In the genomic region with DNA sequence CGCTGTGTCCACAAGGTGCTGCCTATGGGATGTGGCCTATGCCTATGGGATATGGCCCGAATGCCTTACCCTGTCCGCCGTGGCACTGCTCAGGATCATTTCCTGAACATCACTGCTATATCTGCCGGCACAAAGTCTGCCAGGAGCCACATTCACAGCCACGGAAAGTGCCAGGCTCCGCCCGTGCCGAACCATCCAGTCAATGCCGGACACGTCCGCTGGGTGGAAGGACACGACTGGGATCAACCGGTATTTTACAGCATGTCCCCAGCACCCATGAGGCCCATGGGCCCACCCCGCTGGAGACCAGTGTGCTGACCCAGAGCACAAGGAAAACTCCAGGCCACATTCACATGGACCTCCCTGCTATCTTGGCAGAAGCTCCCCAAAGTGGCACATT, we compare ENCODE assay signal across 23 cellular contexts. TPM values are rescaled to one million over a fixed set of nuclear protein-coding genes. Genes with fewer than 3 reads are reported as not detected.
A peak's percentile ranks its signal among the peaks of the same experiment; 100 is the strongest.
DNase-seq lines count a peak whose midpoint lies in the region; ATAC-seq and TF ChIP-seq lines count a peak whose summit lies in the region.
"Had no signal": no experiment of that assay in that cellular context is flagged by ENCODE, and none has a peak within 500 bp of the region (broad histone marks: within the 10 kb centered on the region; RNA-seq: fewer than 3 reads in every experiment).

No MANE protein-coding gene starts in this region.

- POLR2A ChIA-PET in activated CD4-positive, alpha-beta memory T cell treated with anti-CD3 and anti-CD28 coated beads for 36 hours (lab: Charles Lee) = no interaction called here

- H4K20me1 ChIP-seq in Karpas-422 (ENCODE audit: insufficient read depth, low read depth, low read length) = no peaks in the 10 kb centered on the region
- H4K20me1 ChIP-seq in SU-DHL-6 (ENCODE audit: low read depth, low read length) = no peaks in the 10 kb centered on the region

- peaks cover 59% of the 10 kb centered on the region; the same call in 1 of the 2 replicates for H3K36me3 ChIP-seq in Karpas-422 (ENCODE audit: insufficient read depth, low read length)
- peaks cover 10% of the 10 kb centered on the region; the same call in 1 of the 2 replicates for H3K36me3 ChIP-seq in SU-DHL-6 (ENCODE audit: low read length)
- H3K36me3 ChIP-seq in colonic mucosa = peaks cover 33% of the 10 kb centered on the region

- H3K9ac ChIP-seq in Karpas-422 (ENCODE audit: low read length) (0 out of 2 replicates have a peak overlapping the region, but pooled peaks have one; percentile 53), SU-DHL-6 (ENCODE audit: low read length) (no peak overlapping the region), colonic mucosa (ENCODE audit: low read depth in 2 of 2, low read length in 2 of 2) (no peak overlapping the region)

- H3K4me3 ChIP-seq in Karpas-422 (ENCODE audit: low read length) (no peak overlapping the region), SU-DHL-6 (ENCODE audit: insufficient read depth, low read length, poor library complexity, severe bottlenecking) (no peak overlapping the region), colonic mucosa (no peak overlapping the region)
- H3K4me3 ChIP-seq: A549; BLaER1 treated with 17β-estradiol and CSF1 and Interleukin-3, amounts not matched to agents 10 nM and 100 nM; GM23338 had no signal

- H3K4me2 ChIP-seq in Karpas-422 (ENCODE audit: low read depth, low read length, poor library complexity, severe bottlenecking) (no peak overlapping the region), SU-DHL-6 (ENCODE audit: low read depth, low read length, poor library complexity, severe bottlenecking) (no peak overlapping the region)
- H3K4me2 ChIP-seq: A549; BLaER1 treated with 17β-estradiol and CSF1 and Interleukin-3, amounts not matched to agents 10 nM and 100 nM; GM23338 had no signal

- no peak for DNase-seq in Karpas-422
- DNase-seq in central memory CD8-positive, alpha-beta T cell (ENCODE audit: low spot score in 2 of 2) = no peak
- no peak for DNase-seq in colonic mucosa
- no peak for DNase-seq in SHP77 (lab: John Stamatoyannopoulos, UW)
- no peak for DNase-seq in activated CD4-positive, alpha-beta memory T cell treated with anti-CD3 and anti-CD28 coated beads for 36 hours
- DNase-seq: 8988T; ACHN; AML-193; BE2C; CD4-positive, alpha-beta T cell; CD8-positive, alpha-beta memory T cell; DMS53; DMS79 treated with DMSO at 0.1 percent for 48 hours; GF-D8; H9 had no signal

- H3F3A ChIP-seq in SU-DHL-6 (ENCODE audit: insufficient read depth) = peaks cover 23% of the 10 kb centered on the region

- H3K79me2 ChIP-seq in Karpas-422 (ENCODE audit: low read length) (peaks cover 8% of the 10 kb centered on the region), SU-DHL-6 (ENCODE audit: insufficient read depth, low read length) (no peaks in the 10 kb centered on the region)

- H3K27me3 ChIP-seq in Karpas-422 (ENCODE audit: low read length) (no peaks in the 10 kb centered on the region), SU-DHL-6 (ENCODE audit: low read length) (no peaks in the 10 kb centered on the region), colonic mucosa (no peaks in the 10 kb centered on the region)
- H3K27me3 ChIP-seq: BE2C; BLaER1 treated with 17β-estradiol and CSF1 and Interleukin-3, amounts not matched to agents 10 nM and 100 nM had no signal

- TF ChIP-seq CTCF in SU-DHL-6 (IDR thresholded peaks at IDR 0.05; ENCODE audit: insufficient read depth, low read length, poor library complexity, severe bottlenecking) (no peak), colonic mucosa (IDR thresholded peaks at IDR 0.05) (no peak)

- intact Hi-C loops in colonic mucosa (cut with DNase I) = no loop called here
- intact Hi-C loops in activated CD4-positive, alpha-beta memory T cell treated with anti-CD3 and anti-CD28 coated beads for 36 hours (cut with micrococcal nuclease) = no loop called here

- no peak overlapping the region for H2AFZ ChIP-seq in Karpas-422 (ENCODE audit: low read length)
- H2AFZ ChIP-seq in SU-DHL-6 (ENCODE audit: low read depth, low read length, severe bottlenecking) = no peak overlapping the region
- H2AFZ ChIP-seq: GM23338 had no signal

- H3K27ac Mint-ChIP-seq in central memory CD8-positive, alpha-beta T cell (ENCODE audit: low read depth) = peak overlapping the region; percentile 49
- H3K27ac Mint-ChIP-seq in stimulated activated memory B cell treated with anti-CD40 and anti-IgM and Interleukin-4, amounts not matched to agents 10 μg/mL and 1 μg/mL and 100 μg/mL, for 72 hours = peak overlapping the region; percentile 80
- H3K27ac Mint-ChIP-seq in activated CD4-positive, alpha-beta memory T cell treated with anti-CD3 and anti-CD28 coated beads for 36 hours = no peak overlapping the region
- H3K27ac Mint-ChIP-seq: CD4-positive, alpha-beta T cell; GM23338 had no signal

- H3K9me3 Mint-ChIP-seq in central memory CD8-positive, alpha-beta T cell = no peaks in the 10 kb centered on the region
- H3K9me3 Mint-ChIP-seq in stimulated activated memory B cell treated with anti-CD40 and anti-IgM and Interleukin-4, amounts not matched to agents 10 μg/mL and 1 μg/mL and 100 μg/mL, for 72 hours = no peaks in the 10 kb centered on the region
- no peaks in the 10 kb centered on the region for H3K9me3 Mint-ChIP-seq in activated CD4-positive, alpha-beta memory T cell treated with anti-CD3 and anti-CD28 coated beads for 36 hours
- H3K9me3 Mint-ChIP-seq: CD4-positive, alpha-beta T cell; CD8-positive, alpha-beta memory T cell; GM23338; H9 had no signal

- H3K4me1 ChIP-seq in Karpas-422 (ENCODE audit: low read length) (peaks cover 44% of the 10 kb centered on the region), colonic mucosa (no peaks in the 10 kb centered on the region)
- H3K4me1 ChIP-seq: A549, BE2C had no signal

- ATAC-seq in central memory CD8-positive, alpha-beta T cell (replicated peaks; ENCODE audit: extremely low read depth, poor library complexity, severe bottlenecking) = no peak
- no peak for ATAC-seq in stimulated activated memory B cell treated with anti-CD40 and anti-IgM and Interleukin-4, amounts not matched to agents 10 μg/mL and 1 μg/mL and 100 μg/mL, for 72 hours
- no peak for ATAC-seq in GM18511 (IDR thresholded peaks at IDR 0.05; ENCODE audit: unreplicated experiment)
- ATAC-seq: A549, GM23338, HCT116 had no signal

- H3K9me3 ChIP-seq in Karpas-422 (ENCODE audit: low read length) = no peaks in the 10 kb centered on the region
- H3K9me3 ChIP-seq in SU-DHL-6 (ENCODE audit: insufficient read depth, low read length) = no peaks in the 10 kb centered on the region
- no peaks in the 10 kb centered on the region for H3K9me3 ChIP-seq in colonic mucosa
- H3K9me3 ChIP-seq: A549; BE2C; BLaER1 treated with 17β-estradiol and CSF1 and Interleukin-3, amounts not matched to agents 10 nM and 100 nM had no signal

- no peaks in the 10 kb centered on the region for H3K4me1 Mint-ChIP-seq in central memory CD8-positive, alpha-beta T cell
- peaks cover 51% of the 10 kb centered on the region for H3K4me1 Mint-ChIP-seq in stimulated activated memory B cell treated with anti-CD40 and anti-IgM and Interleukin-4, amounts not matched to agents 10 μg/mL and 1 μg/mL and 100 μg/mL, for 72 hours
- peaks cover 18% of the 10 kb centered on the region for H3K4me1 Mint-ChIP-seq in activated CD4-positive, alpha-beta memory T cell treated with anti-CD3 and anti-CD28 coated beads for 36 hours (ENCODE audit: low read depth)

- H3K36me3 Mint-ChIP-seq in central memory CD8-positive, alpha-beta T cell (ENCODE audit: insufficient read depth) = peaks cover 54% of the 10 kb centered on the region
- H3K36me3 Mint-ChIP-seq in stimulated activated memory B cell treated with anti-CD40 and anti-IgM and Interleukin-4, amounts not matched to agents 10 μg/mL and 1 μg/mL and 100 μg/mL, for 72 hours = peaks cover 75% of the 10 kb centered on the region
- peaks cover 61% of the 10 kb centered on the region for H3K36me3 Mint-ChIP-seq in activated CD4-positive, alpha-beta memory T cell treated with anti-CD3 and anti-CD28 coated beads for 36 hours

- H3K9me2 ChIP-seq in Karpas-422 (replicated peaks; ENCODE audit: insufficient read depth, low read length) = no peaks in the 10 kb centered on the region
- no peaks in the 10 kb centered on the region for H3K9me2 ChIP-seq in SU-DHL-6 (replicated peaks; ENCODE audit: insufficient read depth, low read length)

- no peaks in the 10 kb centered on the region for H3K27me3 Mint-ChIP-seq in central memory CD8-positive, alpha-beta T cell
- H3K27me3 Mint-ChIP-seq in stimulated activated memory B cell treated with anti-CD40 and anti-IgM and Interleukin-4, amounts not matched to agents 10 μg/mL and 1 μg/mL and 100 μg/mL, for 72 hours = no peaks in the 10 kb centered on the region
- H3K27me3 Mint-ChIP-seq in activated CD4-positive, alpha-beta memory T cell treated with anti-CD3 and anti-CD28 coated beads for 36 hours = no peaks in the 10 kb centered on the region
- H3K27me3 Mint-ChIP-seq: CD4-positive, alpha-beta T cell; CD8-positive, alpha-beta memory T cell had no signal

- H3K27ac ChIP-seq in Karpas-422 (ENCODE audit: low read length) = peak overlapping the region; percentile 97
- peak overlapping the region; percentile 96; the same call in 1 of the 2 replicates for H3K27ac ChIP-seq in SU-DHL-6 (ENCODE audit: low read depth, low read length)
- H3K27ac ChIP-seq in colonic mucosa = no peak overlapping the region
- H3K27ac ChIP-seq: A549; BLaER1 treated with 17β-estradiol and CSF1 and Interleukin-3, amounts not matched to agents 10 nM and 100 nM had no signal

- CTCF ChIA-PET in activated CD4-positive, alpha-beta memory T cell treated with anti-CD3 and anti-CD28 coated beads for 36 hours (lab: Charles Lee) = no interaction called here

- H3K4me3 Mint-ChIP-seq in central memory CD8-positive, alpha-beta T cell = no peak overlapping the region
- H3K4me3 Mint-ChIP-seq in stimulated activated memory B cell treated with anti-CD40 and anti-IgM and Interleukin-4, amounts not matched to agents 10 μg/mL and 1 μg/mL and 100 μg/mL, for 72 hours = no peak overlapping the region
- no peak overlapping the region for H3K4me3 Mint-ChIP-seq in activated CD4-positive, alpha-beta memory T cell treated with anti-CD3 and anti-CD28 coated beads for 36 hours
- H3K4me3 Mint-ChIP-seq: CD14-positive monocyte; CD4-positive, alpha-beta T cell; CD8-positive, alpha-beta memory T cell; GM23338; H9 had no signal

RNA-seq across cellular contexts. Expression of a gene that starts 14.6 kb away (rescaled TPM):
- 18.9 and 29.4 TPM in 2 replicates for total RNA-seq in Karpas-422 (2014; rRNA removed; shearing (Covaris generic); ENCODE audit: low replicate concordance)
- 10 to 100 TPM; 46.4 to 61.9 TPM for total RNA-seq in colonic mucosa
- 10 to 100 TPM; 62.1 to 66.4 TPM for total RNA-seq in activated CD4-positive, alpha-beta memory T cell treated with anti-CD3 and anti-CD28 coated beads for 36 hours
